16 cellular contexts compared by ENCODE assay signal in genomic region chr1:230749635-230750034, GRCh38. TPM values are rescaled to one million over a fixed set of nuclear protein-coding genes. Genes with fewer than 3 reads are reported as not detected.
DNase-seq lines count a peak whose midpoint lies in the region; FAIRE-seq and TF ChIP-seq lines count a peak whose summit lies in the region.
"Had no signal": no experiment of that assay in that cellular context is flagged by ENCODE, and none has a peak within 500 bp of the region (broad histone marks: within the 10 kb centered on the region; RNA-seq: fewer than 3 reads in every experiment).

No MANE protein-coding gene starts in this region.

- no peak overlapping the region for H2BK12ac ChIP-seq in H1 (ENCODE audit: low read depth, low read length)

- no peak overlapping the region for H3K23ac ChIP-seq in H1 (ENCODE audit: insufficient read length)

- no peak overlapping the region for H2BK5ac ChIP-seq in H1 (ENCODE audit: low read depth, low read length)

- H3K4me1 Mint-ChIP-seq in Caco-2 (ENCODE audit: low read depth, unreplicated experiment), result peaks cover 48% of the 10 kb centered on the region
- H3K4me1 Mint-ChIP-seq in progenitor cell of endocrine pancreas (ENCODE audit: low read depth), result peaks cover 67% of the 10 kb centered on the region
- H3K4me1 Mint-ChIP-seq in CD8-positive, alpha-beta memory T cell, result peaks cover 0 to 7% (median 5%) of the 10 kb centered on the region in 3 donors

- no peak for TF ChIP-seq RAD21 in H1 (IDR thresholded peaks at IDR 0.05 in 1 of 2, conservative IDR thresholded peaks at IDR 0.05 in 1 of 2; ENCODE audit: low read depth in 2 of 2, low read length in 2 of 2)

- H3K27ac Mint-ChIP-seq in Caco-2 (ENCODE audit: unreplicated experiment) (peak overlapping the region; percentile 93), progenitor cell of endocrine pancreas (peak overlapping the region; percentile 67)
- peak overlapping the region in 1 of 8 donors; percentile 4 for H3K27ac Mint-ChIP-seq in CD8-positive, alpha-beta memory T cell

- H3K27me3 ChIP-seq in BLaER1 (no peaks in the 10 kb centered on the region), Caco-2 (replicated peaks; ENCODE audit: control insufficient read depth, insufficient read depth, low read length) (no peaks in the 10 kb centered on the region), H1 (replicated peaks in 1 of 4; ENCODE audit: control insufficient read depth in 3 of 4, extremely low read depth in 1 of 4, insufficient read depth in 3 of 4, low read length in 3 of 4) (no peaks in the 10 kb centered on the region; a peak in 1 of 7 replicates)
- H3K27me3 ChIP-seq in CD8-positive, alpha-beta memory T cell (ENCODE audit: insufficient read depth, low read length, poor library complexity, severe bottlenecking), result no peaks in the 10 kb centered on the region
- H3K27me3 ChIP-seq: BE2C had no signal

- H4K5ac ChIP-seq in H1 (ENCODE audit: insufficient read length, low read depth, low read length), result no peak overlapping the region

- DNase-seq in Caco-2 (no peak), H1 (ENCODE audit: low read depth in 1 of 2, low spot score in 2 of 2) (no peak), progenitor cell of endocrine pancreas (ENCODE audit: low spot score, unreplicated experiment) (no peak), NCI-H2196 treated with DMSO at 0.1 percent for 48 hours (lab: John Stamatoyannopoulos, UW; ENCODE audit: unreplicated experiment) (no peak)
- no peak for DNase-seq in CD8-positive, alpha-beta memory T cell
- no peak for DNase-seq in activated naive CD4-positive, alpha-beta T cell (lab: John Stamatoyannopoulos, UW)
- DNase-seq: BE2C, COR-L47, DMS79 treated with DMSO at 0.1 percent for 48 hours, GDM1, NCI-H526 treated with DMSO at 0.1 percent for 48 hours, PC-3 had no signal

- H4K20me1 ChIP-seq in BLaER1 (no peaks in the 10 kb centered on the region), H1 (replicated peaks in 1 of 2; ENCODE audit: control insufficient read depth in 1 of 2, insufficient read depth in 2 of 2, low read length in 2 of 2) (no peaks in the 10 kb centered on the region)

- 79% methylated on average over 3 of the region's 3 CpGs; no CpG with 5 or more reads in 1 of the 2 experiments for WGBS in H1 (ENCODE audit: extremely low coverage in 1 of 2, insufficient coverage in 1 of 2, insufficient read length in 1 of 2, insufficient replicate concordance in 2 of 2, low coverage in 1 of 2, low lambda C conversion rate in 2 of 2, missing lambda C conversion rate in 1 of 2), 2 experiments

- no peak overlapping the region for H2AK5ac ChIP-seq in H1 (ENCODE audit: low read depth, low read length)

- H2BK20ac ChIP-seq in H1 (ENCODE audit: low read length), result no peak overlapping the region

- H3K79me1 ChIP-seq in H1 (ENCODE audit: low read depth, low read length), result no peaks in the 10 kb centered on the region

- H3K4ac ChIP-seq in H1 (replicated peaks; ENCODE audit: insufficient read length, low read depth, low read length), result no peak overlapping the region

- no peaks in the 10 kb centered on the region for H3K36me3 ChIP-seq in BLaER1
- no peaks in the 10 kb centered on the region for H3K36me3 ChIP-seq in Caco-2 (ENCODE audit: control insufficient read depth, insufficient read depth, low read length)
- no peaks in the 10 kb centered on the region for H3K36me3 ChIP-seq in H1 (ENCODE audit: control insufficient read depth in 2 of 4, insufficient read depth in 4 of 4, low read length in 3 of 4)
- no peaks in the 10 kb centered on the region for H3K36me3 ChIP-seq in CD8-positive, alpha-beta memory T cell (ENCODE audit: insufficient read depth, low read length)
- H3K36me3 ChIP-seq: BE2C had no signal

- no peaks in the 10 kb centered on the region for H3K36me3 Mint-ChIP-seq in Caco-2 (ENCODE audit: insufficient read depth, unreplicated experiment)
- H3K36me3 Mint-ChIP-seq in progenitor cell of endocrine pancreas (ENCODE audit: insufficient read depth), result no peaks in the 10 kb centered on the region
- no peaks in the 10 kb centered on the region for H3K36me3 Mint-ChIP-seq in CD8-positive, alpha-beta memory T cell

- H3K4me1 ChIP-seq in BLaER1 (peaks cover 51% of the 10 kb centered on the region), Caco-2 (peaks cover 68% of the 10 kb centered on the region), H1 (replicated peaks in 1 of 4; ENCODE audit: control insufficient read depth in 3 of 4, insufficient read depth in 4 of 4, low read length in 3 of 4) (peaks cover 11 to 39% (median 26%) of the 10 kb centered on the region in 4 experiments)
- H3K4me1 ChIP-seq in CD8-positive, alpha-beta memory T cell (ENCODE audit: insufficient read depth, low read length), result no peaks in the 10 kb centered on the region

- no peak overlapping the region for H3K4me3 Mint-ChIP-seq in Caco-2 (ENCODE audit: unreplicated experiment)
- H3K4me3 Mint-ChIP-seq in progenitor cell of endocrine pancreas (ENCODE audit: low read depth), result no peak overlapping the region
- H3K4me3 Mint-ChIP-seq in CD8-positive, alpha-beta memory T cell, result no peak overlapping the region

- H3K9me3 ChIP-seq in BLaER1 (no peaks in the 10 kb centered on the region), Caco-2 (0 out of 2 replicates have a peak, but pooled peaks cover 3% of the 10 kb centered on the region), H1 (ENCODE audit: insufficient read depth in 2 of 2, low read depth in 1 of 2, low read length in 1 of 2) (no peaks in the 10 kb centered on the region)
- no peaks in the 10 kb centered on the region for H3K9me3 ChIP-seq in CD8-positive, alpha-beta memory T cell (ENCODE audit: low read length)
- H3K9me3 ChIP-seq: BE2C had no signal

- peaks cover 9% of the 10 kb centered on the region for H3K9me3 Mint-ChIP-seq in Caco-2 (ENCODE audit: unreplicated experiment)
- H3K9me3 Mint-ChIP-seq in progenitor cell of endocrine pancreas (ENCODE audit: low read depth), result no peaks in the 10 kb centered on the region
- H3K9me3 Mint-ChIP-seq in CD8-positive, alpha-beta memory T cell, result no peaks in the 10 kb centered on the region

- FAIRE-seq in H1 (lab: Jason Lieb, UNC), result no peak
- FAIRE-seq: GM12892 had no signal

- no peak overlapping the region for H4K8ac ChIP-seq in H1 (ENCODE audit: extremely low read depth, insufficient read depth, low read length)

- TF ChIP-seq CTCF in Caco-2 (IDR thresholded peaks at IDR 0.05; ENCODE audit: insufficient read depth in 1 of 2, low read depth in 1 of 2, low read length in 1 of 2, severe bottlenecking in 1 of 2, unreplicated experiment in 1 of 2), result no peak
- TF ChIP-seq CTCF in H1 (IDR thresholded peaks at IDR 0.05; ENCODE audit: control extremely low read depth in 1 of 3, insufficient read depth in 1 of 3, low read depth in 1 of 3, low read length in 3 of 3), result no peak
- no peak for TF ChIP-seq CTCF in progenitor cell of endocrine pancreas (IDR thresholded peaks at IDR 0.05; ENCODE audit: unreplicated experiment)

- H2BK15ac ChIP-seq in H1 (ENCODE audit: low read length), result 0 out of 2 replicates have a peak overlapping the region, but pooled peaks have one; percentile 46

- H3K56ac ChIP-seq in H1 (replicated peaks; ENCODE audit: insufficient read length, low read depth, low read length), result no peak overlapping the region

- H4K91ac ChIP-seq in H1 (replicated peaks; ENCODE audit: insufficient read length, low read length), result no peak overlapping the region

- H3K23me2 ChIP-seq in H1 (ENCODE audit: low read depth, low read length), result peaks cover 2% of the 10 kb centered on the region; the same call in 1 of the 2 replicates

- H2BK120ac ChIP-seq in H1 (replicated peaks; ENCODE audit: low read depth, low read length), result no peak overlapping the region

- H3K14ac ChIP-seq in H1 (ENCODE audit: insufficient read length), result no peak overlapping the region

- no peak for TF ChIP-seq EP300 in H1 (IDR thresholded peaks at IDR 0.05; ENCODE audit: borderline replicate concordance in 1 of 2, low read depth in 2 of 2, low read length in 2 of 2)

- H3K27me3 Mint-ChIP-seq in Caco-2 (ENCODE audit: insufficient read depth, unreplicated experiment) (no peaks in the 10 kb centered on the region), progenitor cell of endocrine pancreas (no peaks in the 10 kb centered on the region)
- H3K27me3 Mint-ChIP-seq in CD8-positive, alpha-beta memory T cell, result peaks cover 12 to 13% of the 10 kb centered on the region in 2 donors

- H3K18ac ChIP-seq in H1 (ENCODE audit: extremely low read depth, low read length), result no peak overlapping the region

- H3K4me2 ChIP-seq in BLaER1, result peak overlapping the region; percentile 81
- no peak overlapping the region for H3K4me2 ChIP-seq in H1 (ENCODE audit: insufficient read depth in 1 of 2, low read depth in 2 of 2, low read length in 2 of 2)

- H3K27ac ChIP-seq in BLaER1 (no peak overlapping the region; the same call in 1 of the 2 replicates), H1 (ENCODE audit: low read depth, low read length) (no peak overlapping the region)
- no peak overlapping the region for H3K27ac ChIP-seq in CD8-positive, alpha-beta memory T cell (ENCODE audit: low read depth, low read length)

- POLR2A ChIA-PET in Caco-2 (lab: Charles Lee), result no interaction called here
- POLR2A ChIA-PET in H1 (lab: Charles Lee; ENCODE audit: partially characterized antibody), result interaction anchor here (1.0 kb wide), 1 partner anchor 10 kb away, joined by 3 read pairs; no protein-coding TSS in a partner anchor
- POLR2A ChIA-PET in CD8-positive, alpha-beta memory T cell (lab: Charles Lee), result no interaction called here

- CTCF ChIA-PET in Caco-2 (lab: Charles Lee) (no interaction called here), H1 (lab: Charles Lee; ENCODE audit: partially characterized antibody) (no interaction called here)
- CTCF ChIA-PET in CD8-positive, alpha-beta memory T cell (lab: Charles Lee), result no interaction called here

- H3K4me3 ChIP-seq in BLaER1 (no peak overlapping the region), Caco-2 (ENCODE audit: low read depth, low read length) (no peak overlapping the region), H1 (ENCODE audit: extremely low read depth in 1 of 4, insufficient read depth in 2 of 4, low read depth in 3 of 4, low read length in 4 of 4) (no peak overlapping the region)
- H3K4me3 ChIP-seq in CD8-positive, alpha-beta memory T cell (ENCODE audit: low read length), result no peak overlapping the region

- H3K9ac ChIP-seq in BLaER1 (no peak overlapping the region), H1 (replicated peaks in 1 of 4; ENCODE audit: extremely low read depth in 1 of 4, low read depth in 3 of 4, low read length in 3 of 4) (no peak overlapping the region; a peak in 1 of 7 replicates)

- no TSS peak for BruUV-seq in Caco-2 (replicated peaks; lab: Mats Ljungman, UMichigan)

- H2AFZ ChIP-seq in H1 (ENCODE audit: low read length), result no peak overlapping the region

- H3K79me2 ChIP-seq in H1 (ENCODE audit: control insufficient read depth in 1 of 2, insufficient read depth in 2 of 2, low read length in 2 of 2), result no peaks in the 10 kb centered on the region

- intact Hi-C loops in Caco-2 (cut with micrococcal nuclease; ENCODE audit: unreplicated experiment), result no loop called here

- no peak for TF ChIP-seq POLR2A in H1 (IDR thresholded peaks at IDR 0.05; ENCODE audit: control extremely low read depth in 1 of 2, low read depth in 2 of 2, low read length in 2 of 2)

RNA-seq across cellular contexts. Expression of gene CAPN9, which starts 2.4 kb away (rescaled TPM):
- total RNA-seq in Caco-2 (2022) (0.28 and 0.39 TPM in 2 replicates), progenitor cell of endocrine pancreas (6.4 and 8.7 TPM in 2 replicates)
- 0.22 and 0.44 TPM in 2 replicates for total RNA-seq in H1 (2021; fragmentation: NEBNext Ultra II Directional; extraction: Animal tissue kit (Norgen Biotek cat#: 25700))
- polyA plus RNA-seq in H1 (2011; rRNA removed), result 0.46 and 0.76 TPM in 2 replicates
- polyA plus RNA-seq in H1 (2011; cell fraction: cytosol; rRNA removed), result 0.57 TPM
- polyA plus RNA-seq in H1 (2011; cell fraction: nucleus; rRNA removed), result 1.3 TPM
- 0.31 to 0.70 TPM (median 0.55 TPM) in 3 of 4 replicates, not detected in the other for polyA plus RNA-seq in H1 (2012, experiment 1 of 2)
- 0.35 TPM for polyA plus RNA-seq in H1 (2012, experiment 2 of 2)
- 0.24 TPM for polyA plus RNA-seq in H1 (2013, experiment 1 of 2)
- 0.24 TPM for polyA plus RNA-seq in H1 (2013, experiment 2 of 2)
- 0.17 and 1.4 TPM in 2 replicates for polyA minus RNA-seq in H1 (2011; rRNA and poly(A)+ RNA removed)
- polyA minus RNA-seq in H1 (2011; cell fraction: cytosol; rRNA and poly(A)+ RNA removed), result not detected
- 1.2 TPM for polyA minus RNA-seq in H1 (2011; cell fraction: nucleus; rRNA and poly(A)+ RNA removed)
- total RNA-seq in CD8-positive, alpha-beta memory T cell, result not detected
- not detected for polyA plus RNA-seq in CD8-positive, alpha-beta memory T cell
- total RNA-seq: HT1080, PC-3, SK-MEL-5 had no signal

RNA-seq across cellular contexts. Expression of gene AGT, which starts 35.7 kb away (rescaled TPM):
- total RNA-seq in Caco-2 (2022) (38.6 and 41.9 TPM in 2 replicates), progenitor cell of endocrine pancreas (12.5 and 13.5 TPM in 2 replicates)
- total RNA-seq in H1 (2021; fragmentation: NEBNext Ultra II Directional; extraction: Animal tissue kit (Norgen Biotek cat#: 25700)), result not detected in 2 replicates
- polyA plus RNA-seq in H1 (2011; rRNA removed), result 0.20 and 0.27 TPM in 2 replicates
- 0.31 TPM for polyA plus RNA-seq in H1 (2011; cell fraction: cytosol; rRNA removed)
- 0.13 TPM for polyA plus RNA-seq in H1 (2011; cell fraction: nucleus; rRNA removed)
- not detected in 4 replicates for polyA plus RNA-seq in H1 (2012, experiment 1 of 2)
- not detected for polyA plus RNA-seq in H1 (2012, experiment 2 of 2)
- 0.08 TPM for polyA plus RNA-seq in H1 (2013, experiment 1 of 2)
- polyA plus RNA-seq in H1 (2013, experiment 2 of 2), result 0.11 TPM
- polyA minus RNA-seq in H1 (2011; rRNA and poly(A)+ RNA removed), result 0.12 TPM in 1 of 2 replicates, not detected in the other
- not detected for polyA minus RNA-seq in H1 (2011; cell fraction: cytosol; rRNA and poly(A)+ RNA removed)
- not detected for polyA minus RNA-seq in H1 (2011; cell fraction: nucleus; rRNA and poly(A)+ RNA removed)
- total RNA-seq in CD8-positive, alpha-beta memory T cell, result not detected
- polyA plus RNA-seq in CD8-positive, alpha-beta memory T cell, result not detected
- total RNA-seq: PC-3, SK-MEL-5 had no signal

Comparison
In these comparisons a context has a peak if more than half of its experiments do, and no peak if none do; other contexts are left out.
1. RNA of gene AGT, which starts 35.7 kb away (total RNA-seq): 38.6 to 41.9 TPM in Caco-2 and 12.5 to 13.5 TPM in progenitor cell of endocrine pancreas; not detected in H1 and not detected in CD8-positive, alpha-beta memory T cell; every median in the first group is over 10 times any median in the second.